Comparison of ENCODE assay signal across 20 cellular contexts in genomic region chr2:173221081-173221695, GRCh38.
DNase-seq lines count a peak whose midpoint lies in the region; ATAC-seq, FAIRE-seq and TF ChIP-seq lines count a peak whose summit lies in the region.
"Had no signal": no experiment of that assay in that cellular context is flagged by ENCODE, and none has a peak within 500 bp of the region (broad histone marks: within the 10 kb centered on the region; RNA-seq: fewer than 3 reads in every experiment).

No MANE protein-coding gene starts in this region.

- H3K4me3 ChIP-seq in OCI-LY7 (ENCODE audit: low read depth, low read length, poor library complexity, severe bottlenecking) (no peak overlapping the region), bronchial epithelial cell (ENCODE audit: low read depth, low read length) (no peak overlapping the region), neural progenitor cell (no peak overlapping the region), Caco-2 (ENCODE audit: low read depth, low read length) (no peak overlapping the region)

- peak overlapping the region; percentile 2 for H3K27ac Mint-ChIP-seq in neural progenitor cell
- no peak overlapping the region for H3K27ac Mint-ChIP-seq in Caco-2 (ENCODE audit: unreplicated experiment)
- H3K27ac Mint-ChIP-seq: CD8-positive, alpha-beta T cell had no signal

- no peaks in the 10 kb centered on the region for H3K27me3 ChIP-seq in bronchial epithelial cell (ENCODE audit: control insufficient read depth, insufficient read depth, low read length)
- no peaks in the 10 kb centered on the region for H3K27me3 ChIP-seq in neural progenitor cell
- H3K27me3 ChIP-seq in Caco-2 (replicated peaks; ENCODE audit: control insufficient read depth, insufficient read depth, low read length): no peaks in the 10 kb centered on the region

- H3K4me2 ChIP-seq in OCI-LY7 (ENCODE audit: low read length) (no peak overlapping the region), neural progenitor cell (no peak overlapping the region)

- H3K27ac ChIP-seq in OCI-LY7 (ENCODE audit: low read depth, low read length, poor library complexity, severe bottlenecking) (no peak overlapping the region), neural progenitor cell (no peak overlapping the region)

- no peaks in the 10 kb centered on the region for H3K9me2 ChIP-seq in OCI-LY7 (ENCODE audit: insufficient read depth, low read length)

- H3K9me3 ChIP-seq in OCI-LY7 (ENCODE audit: low read length): no peaks in the 10 kb centered on the region
- H3K9me3 ChIP-seq in neural progenitor cell (ENCODE audit: low read depth): no peaks in the 10 kb centered on the region
- H3K9me3 ChIP-seq in Caco-2: no peaks in the 10 kb centered on the region

- CTCF ChIA-PET in OCI-LY7 (lab: Charles Lee; ENCODE audit: unreplicated experiment) (no interaction called here), Caco-2 (lab: Charles Lee) (no interaction called here)

- no peaks in the 10 kb centered on the region for H4K20me1 ChIP-seq in OCI-LY7 (ENCODE audit: insufficient read depth, low read length)
- H4K20me1 ChIP-seq in neural progenitor cell (ENCODE audit: low read depth): no peaks in the 10 kb centered on the region

- TF ChIP-seq CTCF in OCI-LY7 (conservative IDR thresholded peaks at IDR 0.05; ENCODE audit: low read length) (no peak), bronchial epithelial cell (IDR thresholded peaks at IDR 0.05; ENCODE audit: insufficient read depth, low read length, severe bottlenecking) (no peak), neural progenitor cell (IDR thresholded peaks at IDR 0.05) (no peak), Caco-2 (IDR thresholded peaks at IDR 0.05; ENCODE audit: insufficient read depth in 1 of 2, low read depth in 1 of 2, low read length in 1 of 2, severe bottlenecking in 1 of 2, unreplicated experiment in 1 of 2) (no peak)

- POLR2A ChIA-PET in OCI-LY7 (lab: Charles Lee) (interaction anchor here (0.5 kb wide), 1 partner anchor 1639 kb away, joined by 3 read pairs; no protein-coding TSS in a partner anchor), Caco-2 (lab: Charles Lee) (no interaction called here)

- peaks cover 13% of the 10 kb centered on the region for H3F3A ChIP-seq in neural progenitor cell (ENCODE audit: low read depth)

- H3K36me3 ChIP-seq in OCI-LY7 (ENCODE audit: insufficient read depth, low read length) (no peaks in the 10 kb centered on the region), bronchial epithelial cell (ENCODE audit: control insufficient read depth, insufficient read depth, low read length) (peaks cover 1% of the 10 kb centered on the region), neural progenitor cell (no peaks in the 10 kb centered on the region), Caco-2 (ENCODE audit: control insufficient read depth, insufficient read depth, low read length) (no peaks in the 10 kb centered on the region)

- H3K79me2 ChIP-seq in OCI-LY7 (ENCODE audit: insufficient read depth, low read depth, low read length): no peaks in the 10 kb centered on the region
- no peaks in the 10 kb centered on the region for H3K79me2 ChIP-seq in neural progenitor cell (ENCODE audit: low read depth)

- H3K4me3 Mint-ChIP-seq in neural progenitor cell (no peak overlapping the region), Caco-2 (ENCODE audit: unreplicated experiment) (no peak overlapping the region)
- H3K4me3 Mint-ChIP-seq: CD8-positive, alpha-beta T cell had no signal

- H3K4me1 Mint-ChIP-seq in neural progenitor cell: peaks cover 54% of the 10 kb centered on the region
- H3K4me1 Mint-ChIP-seq in Caco-2 (ENCODE audit: low read depth, unreplicated experiment): no peaks in the 10 kb centered on the region

- DNase-seq in COLO829 (ENCODE audit: low spot score) (peak; percentile 35), OCI-LY7 (ENCODE audit: low spot score) (no peak), bronchial epithelial cell (ENCODE audit: low read depth) (no peak), neural progenitor cell (ENCODE audit: low spot score) (no peak), Caco-2 (no peak)
- DNase-seq: AML-193; C1 segment of cervical spinal cord; CD8-positive, alpha-beta T cell; DMS53; GDM1; NCI-H1092; NCI-H1436; NCI-H187 treated with DMSO at 0.1 percent for 48 hours; NCI-H2227 treated with DMSO at 0.1 percent for 48 hours; NCI-H510A treated with DMSO at 0.1 percent for 48 hours; NCI-H748 treated with DMSO at 0.1 percent for 48 hours had no signal

- no peak overlapping the region for H3K9ac ChIP-seq in neural progenitor cell

- H3K9me3 Mint-ChIP-seq in neural progenitor cell (no peaks in the 10 kb centered on the region), Caco-2 (ENCODE audit: unreplicated experiment) (no peaks in the 10 kb centered on the region)
- H3K9me3 Mint-ChIP-seq: CD8-positive, alpha-beta T cell had no signal

- BruUV-seq in OCI-LY7 (replicated peaks; lab: Mats Ljungman, UMichigan) (TSS peak; percentile 37), Caco-2 (replicated peaks; lab: Mats Ljungman, UMichigan) (no TSS peak)

- H2AFZ ChIP-seq in OCI-LY7 (ENCODE audit: low read length) (no peak overlapping the region), neural progenitor cell (replicated peaks) (no peak overlapping the region)

- H3K27me3 Mint-ChIP-seq in neural progenitor cell (ENCODE audit: insufficient read depth, low read depth) (peaks cover 3% of the 10 kb centered on the region), Caco-2 (ENCODE audit: insufficient read depth, unreplicated experiment) (no peaks in the 10 kb centered on the region)

- peaks cover 4% of the 10 kb centered on the region for H3K36me3 Mint-ChIP-seq in neural progenitor cell
- no peaks in the 10 kb centered on the region for H3K36me3 Mint-ChIP-seq in Caco-2 (ENCODE audit: insufficient read depth, unreplicated experiment)
- H3K36me3 Mint-ChIP-seq: CD8-positive, alpha-beta T cell had no signal

- FAIRE-seq in bronchial epithelial cell (lab: Jason Lieb, UNC): peak; percentile 94
- FAIRE-seq: D721Med, GM18507 had no signal

- no peak for ATAC-seq in GM19455 (IDR thresholded peaks at IDR 0.05; ENCODE audit: unreplicated experiment)
- no peak for ATAC-seq in GM21526 (IDR thresholded peaks at IDR 0.05; ENCODE audit: low FRiP score, unreplicated experiment)
- ATAC-seq: CD8-positive, alpha-beta T cell had no signal

- no peaks in the 10 kb centered on the region for H3K4me1 ChIP-seq in OCI-LY7 (ENCODE audit: insufficient read depth, low read length, poor library complexity, severe bottlenecking)
- H3K4me1 ChIP-seq in neural progenitor cell: peaks cover 35% of the 10 kb centered on the region
- H3K4me1 ChIP-seq in Caco-2: no peaks in the 10 kb centered on the region

- intact Hi-C loops in OCI-LY7 (cut with micrococcal nuclease; ENCODE audit: unreplicated experiment) (no loop called here), Caco-2 (cut with micrococcal nuclease; ENCODE audit: unreplicated experiment) (no loop called here)
